ENCODE assay signal across 28 cellular contexts in genomic region chr15:65077291-65077980, GRCh38. TPM values are rescaled to one million over a fixed set of nuclear protein-coding genes. Genes with fewer than 3 reads are reported as not detected.
A peak's percentile ranks its signal among the peaks of the same experiment; 100 is the strongest.
DNase-seq lines count a peak whose midpoint lies in the region; ATAC-seq and TF ChIP-seq lines count a peak whose summit lies in the region.
"Had no signal": no experiment of that assay in that cellular context is flagged by ENCODE, and none has a peak within 500 bp of the region (broad histone marks: within the 10 kb centered on the region; RNA-seq: fewer than 3 reads in every experiment).

No MANE protein-coding gene starts in this region.

- intact Hi-C loops in Panc1 (cut with micrococcal nuclease; ENCODE audit: unreplicated experiment) = no loop called here

- no peak overlapping the region for H3K27ac Mint-ChIP-seq in T-helper 2 cell treated with Interferon-gamma antibody and Interleukin-4, amounts not matched to agents 5 μg/mL and 100 μg/mL, for 36 hours
- H3K27ac Mint-ChIP-seq in mesothelial cell of epicardium = peak overlapping the region; percentile 23
- H3K27ac Mint-ChIP-seq in CD8-positive, alpha-beta memory T cell = no peak overlapping the region
- H3K27ac Mint-ChIP-seq: activated CD8-positive, alpha-beta memory T cell treated with anti-CD3 and anti-CD28 coated beads, Interleukin-2, amount 10 ng/mL, durations not matched to agents 7 days and 5 days; activated naive CD4-positive, alpha-beta T cell treated with anti-CD3 and anti-CD28 coated beads, Interleukin-2, amount 50 U/mL, for 72 hours; activated T-helper 1 cell treated with anti-CD3 and anti-CD28 coated beads, Interleukin-12 subunit alpha, Interleukin-12 subunit beta, Interleukin-2, Interleukin-4 antibody, amounts not matched to agents 30 ng/mL and 10 ng/mL and 1 ng/mL, durations not matched to agents 14 hours and 24 hours and 36 hours; memory B cell had no signal

- POLR2A ChIA-PET in Panc1 (lab: Charles Lee) = interaction anchor here (1.0 kb wide), 1 partner anchor 22 kb away, joined by 3 read pairs; no protein-coding TSS in a partner anchor
- POLR2A ChIA-PET in CD8-positive, alpha-beta memory T cell (lab: Charles Lee) = no interaction called here

- no peak overlapping the region for H3K27ac ChIP-seq in Panc1 (ENCODE audit: low read length)
- no peak overlapping the region for H3K27ac ChIP-seq in CD8-positive, alpha-beta memory T cell (ENCODE audit: low read depth, low read length)
- H3K27ac ChIP-seq: 22Rv1, body of pancreas, neural progenitor cell, prostate gland, SJCRH30, tibial nerve had no signal

- no peak for DNase-seq in T-helper 2 cell treated with Interferon-gamma antibody and Interleukin-4, amounts not matched to agents 5 μg/mL and 100 μg/mL, for 36 hours (ENCODE audit: low spot score)
- no peak for DNase-seq in T-helper 2 cell
- DNase-seq in Panc1 (ENCODE audit: low read depth, low spot score) = no peak
- DNase-seq in mesothelial cell of epicardium (ENCODE audit: low spot score in 2 of 2, unreplicated experiment in 2 of 2) = no peak
- DNase-seq in 8988T = no peak
- DNase-seq in CD8-positive, alpha-beta memory T cell = no peak
- DNase-seq: NCI-H1417 treated with DMSO at 0.1 percent for 48 hours, NCI-H446 treated with DMSO at 0.1 percent for 48 hours, SJCRH30 had no signal

- H3K9ac ChIP-seq in skeletal muscle satellite cell (ENCODE audit: low read depth, low read length) = no peak overlapping the region
- H3K9ac ChIP-seq: neural progenitor cell had no signal

- peak; percentile 54 for ATAC-seq in Panc1
- ATAC-seq in GM18870 (IDR thresholded peaks at IDR 0.05; ENCODE audit: unreplicated experiment) = no peak

- BruUV-seq in Panc1 (replicated peaks; lab: Mats Ljungman, UMichigan) = no TSS peak

- H3K9me3 Mint-ChIP-seq in T-helper 2 cell treated with Interferon-gamma antibody and Interleukin-4, amounts not matched to agents 5 μg/mL and 100 μg/mL, for 36 hours = no peaks in the 10 kb centered on the region
- no peaks in the 10 kb centered on the region for H3K9me3 Mint-ChIP-seq in mesothelial cell of epicardium
- no peaks in the 10 kb centered on the region for H3K9me3 Mint-ChIP-seq in CD8-positive, alpha-beta memory T cell
- H3K9me3 Mint-ChIP-seq: activated naive CD4-positive, alpha-beta T cell treated with anti-CD3 and anti-CD28 coated beads, Interleukin-2, amount 50 U/mL, for 72 hours; activated T-helper 1 cell treated with anti-CD3 and anti-CD28 coated beads, Interleukin-12 subunit alpha, Interleukin-12 subunit beta, Interleukin-2, Interleukin-4 antibody, amounts not matched to agents 30 ng/mL and 10 ng/mL and 1 ng/mL, durations not matched to agents 14 hours and 24 hours and 36 hours; memory B cell; T-cell had no signal

- peaks cover 7% of the 10 kb centered on the region for H3K4me1 Mint-ChIP-seq in T-helper 2 cell treated with Interferon-gamma antibody and Interleukin-4, amounts not matched to agents 5 μg/mL and 100 μg/mL, for 36 hours (ENCODE audit: low read depth)
- peaks cover 18% of the 10 kb centered on the region for H3K4me1 Mint-ChIP-seq in mesothelial cell of epicardium
- peaks cover 8 to 11% (median 8%) of the 10 kb centered on the region in 3 donors for H3K4me1 Mint-ChIP-seq in CD8-positive, alpha-beta memory T cell

- TF ChIP-seq CTCF in Panc1 (IDR thresholded peaks at IDR 0.05) (no peak), mesothelial cell of epicardium (IDR thresholded peaks at IDR 0.05; ENCODE audit: unreplicated experiment) (no peak)

- H3K4me3 ChIP-seq in Panc1 (ENCODE audit: low read depth in 2 of 2, low read length in 2 of 2) (no peak overlapping the region), skeletal muscle satellite cell (ENCODE audit: low read length) (no peak overlapping the region)
- H3K4me3 ChIP-seq in CD8-positive, alpha-beta memory T cell (ENCODE audit: low read length) = no peak overlapping the region
- H3K4me3 ChIP-seq: body of pancreas, neural progenitor cell, prostate gland, SJCRH30, smooth muscle cell had no signal

- in situ Hi-C loops in Panc1 (cut with HindIII; ENCODE audit: low pct_unique_long_range_greater_than_20kb, low sequenced_read_pairs) = no loop called here

- peak overlapping the region; percentile 15 for H3K4me3 Mint-ChIP-seq in T-helper 2 cell treated with Interferon-gamma antibody and Interleukin-4, amounts not matched to agents 5 μg/mL and 100 μg/mL, for 36 hours
- H3K4me3 Mint-ChIP-seq in mesothelial cell of epicardium = no peak overlapping the region
- H3K4me3 Mint-ChIP-seq in CD8-positive, alpha-beta memory T cell = peak overlapping the region in 3 of 7 donors; percentile 34 to 43 (median 37)
- H3K4me3 Mint-ChIP-seq: activated CD8-positive, alpha-beta memory T cell treated with anti-CD3 and anti-CD28 coated beads, Interleukin-2, amount 10 ng/mL, durations not matched to agents 7 days and 5 days; activated T-helper 1 cell treated with anti-CD3 and anti-CD28 coated beads, Interleukin-12 subunit alpha, Interleukin-12 subunit beta, Interleukin-2, Interleukin-4 antibody, amounts not matched to agents 30 ng/mL and 10 ng/mL and 1 ng/mL, durations not matched to agents 14 hours and 24 hours and 36 hours; neural progenitor cell had no signal

- H3K36me3 ChIP-seq in Panc1 (ENCODE audit: control insufficient read depth, insufficient read depth, low read length) (no peaks in the 10 kb centered on the region), skeletal muscle satellite cell (ENCODE audit: insufficient read depth, low read length) (no peaks in the 10 kb centered on the region)
- no peaks in the 10 kb centered on the region for H3K36me3 ChIP-seq in CD8-positive, alpha-beta memory T cell (ENCODE audit: insufficient read depth, low read length)
- H3K36me3 ChIP-seq: BE2C, neural progenitor cell, prostate gland, SJCRH30, tibial nerve had no signal

- no peaks in the 10 kb centered on the region for H3K36me3 Mint-ChIP-seq in T-helper 2 cell treated with Interferon-gamma antibody and Interleukin-4, amounts not matched to agents 5 μg/mL and 100 μg/mL, for 36 hours (ENCODE audit: low read depth)
- no peaks in the 10 kb centered on the region for H3K36me3 Mint-ChIP-seq in mesothelial cell of epicardium
- peaks cover 0 to 5% (median 0%) of the 10 kb centered on the region in 3 donors for H3K36me3 Mint-ChIP-seq in CD8-positive, alpha-beta memory T cell
- H3K36me3 Mint-ChIP-seq: activated CD8-positive, alpha-beta memory T cell treated with anti-CD3 and anti-CD28 coated beads, Interleukin-2, amount 10 ng/mL, durations not matched to agents 7 days and 5 days; activated naive CD4-positive, alpha-beta T cell treated with anti-CD3 and anti-CD28 coated beads, Interleukin-2, amount 50 U/mL, for 72 hours; memory B cell; T-cell had no signal

- no peaks in the 10 kb centered on the region; the same call in 1 of the 2 replicates for H3K27me3 ChIP-seq in Panc1 (ENCODE audit: control insufficient read depth, insufficient read depth, low read length)
- H3K27me3 ChIP-seq in skeletal muscle satellite cell (ENCODE audit: control insufficient read depth, insufficient read depth, low read length) = peaks cover 42% of the 10 kb centered on the region
- peaks cover 10% of the 10 kb centered on the region for H3K27me3 ChIP-seq in CD8-positive, alpha-beta memory T cell (ENCODE audit: insufficient read depth, low read length, poor library complexity, severe bottlenecking)
- H3K27me3 ChIP-seq: BE2C, SJCRH30 had no signal

- H3K9me3 ChIP-seq in Panc1 (ENCODE audit: control insufficient read depth, insufficient read depth, low read depth, low read length) = no peaks in the 10 kb centered on the region
- H3K9me3 ChIP-seq in skeletal muscle satellite cell (replicated peaks; ENCODE audit: low read length) = no peaks in the 10 kb centered on the region
- no peaks in the 10 kb centered on the region for H3K9me3 ChIP-seq in CD8-positive, alpha-beta memory T cell (ENCODE audit: low read length)
- H3K9me3 ChIP-seq: BE2C, body of pancreas, prostate gland, SJCRH30, tibial nerve had no signal

- peaks cover 20% of the 10 kb centered on the region for H3K27me3 Mint-ChIP-seq in T-helper 2 cell treated with Interferon-gamma antibody and Interleukin-4, amounts not matched to agents 5 μg/mL and 100 μg/mL, for 36 hours (ENCODE audit: low read depth)
- H3K27me3 Mint-ChIP-seq in mesothelial cell of epicardium (ENCODE audit: low read depth) = peaks cover 22% of the 10 kb centered on the region
- peaks cover 32 to 46% of the 10 kb centered on the region in 2 donors for H3K27me3 Mint-ChIP-seq in CD8-positive, alpha-beta memory T cell

- CTCF ChIA-PET in Panc1 (lab: Charles Lee) = interaction anchor here (0.7 to 2.1 kb wide), 4 partner anchors 11 to 199 kb away, joined by 3 to 24 read pairs (median 4); no protein-coding TSS in a partner anchor
- CTCF ChIA-PET in CD8-positive, alpha-beta memory T cell (lab: Charles Lee) = interaction anchor here (0.9 to 3.0 kb wide), 4 partner anchors 10 to 349 kb away, joined by 5 to 9 read pairs (median 7); no protein-coding TSS in a partner anchor

- H3K4me2 ChIP-seq in skeletal muscle satellite cell (ENCODE audit: low read length) = peak overlapping the region; percentile 52
- H3K4me2 ChIP-seq: neural progenitor cell, smooth muscle cell had no signal

- H3K4me1 ChIP-seq in Panc1 (ENCODE audit: control insufficient read depth, insufficient read depth, low read length) (no peaks in the 10 kb centered on the region; the same call in 1 of the 2 replicates), skeletal muscle satellite cell (ENCODE audit: control insufficient read depth, insufficient read depth, low read length) (no peaks in the 10 kb centered on the region)
- H3K4me1 ChIP-seq in CD8-positive, alpha-beta memory T cell (ENCODE audit: insufficient read depth, low read length) = peaks cover 8% of the 10 kb centered on the region
- H3K4me1 ChIP-seq: prostate gland had no signal

RNA-seq across cellular contexts. Expression of gene KBTBD13, which starts 0.9 kb away (rescaled TPM):
- total RNA-seq in Panc1 (2021; ENCODE audit: unreplicated experiment) (not detected), mesothelial cell of epicardium (0.09 to 0.11 TPM in 2 of 3 replicates, not detected in the other)
- not detected for polyA plus RNA-seq in Panc1 (2012; ENCODE audit: insufficient read length)
- total RNA-seq in skeletal muscle satellite cell (2012; rRNA removed) = not detected in 2 replicates
- total RNA-seq in CD8-positive, alpha-beta memory T cell = not detected
- not detected for polyA plus RNA-seq in CD8-positive, alpha-beta memory T cell
- total RNA-seq: activated CD8-positive, alpha-beta memory T cell treated with anti-CD3 and anti-CD28 coated beads, Interleukin-2, amount 10 ng/mL, durations not matched to agents 7 days and 5 days; activated naive CD4-positive, alpha-beta T cell treated with anti-CD3 and anti-CD28 coated beads, Interleukin-2, amount 50 U/mL, for 72 hours; activated T-helper 1 cell treated with anti-CD3 and anti-CD28 coated beads, Interleukin-12 subunit alpha, Interleukin-12 subunit beta, Interleukin-2, Interleukin-4 antibody, amounts not matched to agents 30 ng/mL and 10 ng/mL and 1 ng/mL, durations not matched to agents 14 hours and 24 hours and 36 hours; body of pancreas; Calu3; chondrocyte; fibroblast of lung; glomerular endothelial cell; MCF 10A; smooth muscle cell; T-cell; tibial nerve had no signal

RNA-seq across cellular contexts. Expression of gene RASL12, which starts 9.6 kb away (rescaled TPM):
- 0.67 TPM for total RNA-seq in Panc1 (2021; ENCODE audit: unreplicated experiment)
- polyA plus RNA-seq in Panc1 (2012; ENCODE audit: insufficient read length) = 0.85 TPM
- total RNA-seq in mesothelial cell of epicardium = 11.7 to 14.0 TPM (median 12.0 TPM) in 3 replicates
- total RNA-seq in skeletal muscle satellite cell (2012; rRNA removed) = under 0.01 and 0.44 TPM in 2 replicates
- not detected for total RNA-seq in CD8-positive, alpha-beta memory T cell
- not detected for polyA plus RNA-seq in CD8-positive, alpha-beta memory T cell
- total RNA-seq: activated CD8-positive, alpha-beta memory T cell treated with anti-CD3 and anti-CD28 coated beads, Interleukin-2, amount 10 ng/mL, durations not matched to agents 7 days and 5 days; activated naive CD4-positive, alpha-beta T cell treated with anti-CD3 and anti-CD28 coated beads, Interleukin-2, amount 50 U/mL, for 72 hours; activated T-helper 1 cell treated with anti-CD3 and anti-CD28 coated beads, Interleukin-12 subunit alpha, Interleukin-12 subunit beta, Interleukin-2, Interleukin-4 antibody, amounts not matched to agents 30 ng/mL and 10 ng/mL and 1 ng/mL, durations not matched to agents 14 hours and 24 hours and 36 hours; glomerular endothelial cell; MCF 10A; SJCRH30 had no signal

RNA-seq across cellular contexts. Expression of gene SLC51B, which starts 32.2 kb away (rescaled TPM):
- total RNA-seq in Panc1 (2021; ENCODE audit: unreplicated experiment) = 0.51 TPM
- 0.40 TPM for polyA plus RNA-seq in Panc1 (2012; ENCODE audit: insufficient read length)
- not detected in 3 replicates for total RNA-seq in mesothelial cell of epicardium
- not detected in 2 replicates for total RNA-seq in skeletal muscle satellite cell (2012; rRNA removed)
- not detected for total RNA-seq in CD8-positive, alpha-beta memory T cell
- polyA plus RNA-seq in CD8-positive, alpha-beta memory T cell = not detected
- total RNA-seq: activated CD8-positive, alpha-beta memory T cell treated with anti-CD3 and anti-CD28 coated beads, Interleukin-2, amount 10 ng/mL, durations not matched to agents 7 days and 5 days; activated naive CD4-positive, alpha-beta T cell treated with anti-CD3 and anti-CD28 coated beads, Interleukin-2, amount 50 U/mL, for 72 hours; activated T-helper 1 cell treated with anti-CD3 and anti-CD28 coated beads, Interleukin-12 subunit alpha, Interleukin-12 subunit beta, Interleukin-2, Interleukin-4 antibody, amounts not matched to agents 30 ng/mL and 10 ng/mL and 1 ng/mL, durations not matched to agents 14 hours and 24 hours and 36 hours; body of pancreas; Calu3; chondrocyte; glomerular endothelial cell; MCF 10A; smooth muscle cell; T-cell had no signal
- polyA plus RNA-seq: smooth muscle cell had no signal

RNA-seq across cellular contexts. Expression of gene UBAP1L, which starts 37.6 kb away (rescaled TPM):
- total RNA-seq in Panc1 (2021; ENCODE audit: unreplicated experiment) (1.7 TPM), mesothelial cell of epicardium (10.7 to 11.6 TPM (median 10.9 TPM) in 3 replicates)
- polyA plus RNA-seq in Panc1 (2012; ENCODE audit: insufficient read length) = 0.69 TPM
- 1.3 and 1.7 TPM in 2 replicates for total RNA-seq in skeletal muscle satellite cell (2012; rRNA removed)
- 1 to 10 TPM; 3.5 TPM for total RNA-seq in CD8-positive, alpha-beta memory T cell
- polyA plus RNA-seq in CD8-positive, alpha-beta memory T cell = 0.45 TPM

RNA-seq across cellular contexts. Expression of gene MTFMT, which starts 48.0 kb away (rescaled TPM):
- 19.4 TPM for total RNA-seq in Panc1 (2021; ENCODE audit: unreplicated experiment)
- 14.5 TPM for polyA plus RNA-seq in Panc1 (2012; ENCODE audit: insufficient read length)
- 15.8 to 20.0 TPM (median 17.8 TPM) in 3 replicates for total RNA-seq in mesothelial cell of epicardium
- total RNA-seq in skeletal muscle satellite cell (2012; rRNA removed) = 28.1 and 28.4 TPM in 2 replicates
- total RNA-seq in CD8-positive, alpha-beta memory T cell = 10 to 100 TPM; 22.7 to 24.3 TPM
- polyA plus RNA-seq in CD8-positive, alpha-beta memory T cell = 20.2 TPM
